ENCODE assay signal across 9 cellular contexts in genomic region chr18:57437782-57438668, GRCh38. TPM values are rescaled to one million over a fixed set of nuclear protein-coding genes. Genes with fewer than 3 reads are reported as not detected.
DNase-seq lines count a peak whose midpoint lies in the region; ATAC-seq, FAIRE-seq and TF ChIP-seq lines count a peak whose summit lies in the region.
"Had no signal": no experiment of that assay in that cellular context is flagged by ENCODE, and none has a peak within 500 bp of the region (broad histone marks: within the 10 kb centered on the region; RNA-seq: fewer than 3 reads in every experiment).

No MANE protein-coding gene starts in this region.

- H3K9me3 Mint-ChIP-seq in H9 (peaks cover 4 to 12% of the 10 kb centered on the region in 2 experiments; a peak in 3 of 5 replicates), WTC11 (no peaks in the 10 kb centered on the region)

- H3K4me1 ChIP-seq in H9 (ENCODE audit: insufficient read depth, low read length) (no peaks in the 10 kb centered on the region), neuron (ENCODE audit: insufficient read depth, low read length) (peaks cover 47% of the 10 kb centered on the region)

- TF ChIP-seq CTCF in D721Med (IDR thresholded peaks at IDR 0.05; ENCODE audit: insufficient read depth, missing control alignments) (peak; percentile 70), H9 (conservative IDR thresholded peaks at IDR 0.05) (peak; percentile 83), WTC11 (IDR thresholded peaks at IDR 0.05) (peak; percentile 63)

- no peak overlapping the region for H4K5ac ChIP-seq in H9 (ENCODE audit: insufficient read length, low read depth, low read length)

- H3K27ac Mint-ChIP-seq in H9 = no peak overlapping the region
- H3K27ac Mint-ChIP-seq in WTC11 = no peak overlapping the region

- H2AK5ac ChIP-seq in H9 (ENCODE audit: insufficient read length, low read length) = no peak overlapping the region

- H3K27me3 ChIP-seq in H9 (ENCODE audit: insufficient read depth, low read length) (peaks cover 85% of the 10 kb centered on the region), neuron (ENCODE audit: insufficient read depth, low read length) (peaks cover 38% of the 10 kb centered on the region)

- no peak overlapping the region for H2BK15ac ChIP-seq in H9 (ENCODE audit: low read depth, low read length)

- H4K91ac ChIP-seq in H9 (ENCODE audit: insufficient read length, low read depth, low read length) = no peak overlapping the region

- H2BK12ac ChIP-seq in H9 (ENCODE audit: insufficient read length, low read depth, low read length) = no peak overlapping the region

- peak overlapping the region; percentile 67 to 82 for H3K4me3 Mint-ChIP-seq in H9
- H3K4me3 Mint-ChIP-seq in WTC11 = peak overlapping the region; percentile 83

- peak; percentile 73 for FAIRE-seq in D721Med (lab: Jason Lieb, UNC)
- FAIRE-seq in urothelium cell line (lab: Jason Lieb, UNC) = no peak
- FAIRE-seq: TTC549 had no signal

- ATAC-seq in WTC11 = peak; percentile 54
- peak; percentile 35 for ATAC-seq in esophagus mucosa

- no peak overlapping the region for H3K23ac ChIP-seq in H9 (ENCODE audit: insufficient read length, low read depth, low read length)

- H4K8ac ChIP-seq in H9 (replicated peaks; ENCODE audit: insufficient read length, low read depth, low read length) = no peak overlapping the region

- H3K18ac ChIP-seq in H9 (ENCODE audit: insufficient read length, low read depth, low read length) = no peak overlapping the region

- no peaks in the 10 kb centered on the region for H4K20me1 ChIP-seq in H9 (ENCODE audit: control insufficient read depth, insufficient read depth, insufficient read length)

- no peaks in the 10 kb centered on the region for H3K79me2 ChIP-seq in H9 (ENCODE audit: insufficient read depth, low read length)

- peaks cover 97% of the 10 kb centered on the region for H3K27me3 Mint-ChIP-seq in H9 (ENCODE audit: low read depth)
- peaks cover 99% of the 10 kb centered on the region for H3K27me3 Mint-ChIP-seq in WTC11 (ENCODE audit: low read depth)

- DNase-seq in D721Med (ENCODE audit: insufficient read length, low spot score) = peak; percentile 100
- peak; percentile 92 for DNase-seq in H9
- peak; percentile 20 for DNase-seq in NCI-H2081 treated with DMSO at 0.1 percent for 48 hours (lab: John Stamatoyannopoulos, UW)
- DNase-seq in WTC11 (ENCODE audit: low spot score) = peak; percentile 92
- peak; percentile 71 for DNase-seq in urothelium cell line (ENCODE audit: low spot score)
- no peak for DNase-seq in GF-D8 (lab: John Stamatoyannopoulos, UW)

- H3K36me3 ChIP-seq in neuron (ENCODE audit: insufficient read depth, low read length) = no peaks in the 10 kb centered on the region

- H3K4ac ChIP-seq in H9 (ENCODE audit: low read depth, low read length) = no peak overlapping the region

- no peak overlapping the region for H3K56ac ChIP-seq in H9 (ENCODE audit: insufficient read length, low read depth, low read length)

- H3K27ac ChIP-seq in H9 (ENCODE audit: insufficient read length, low read depth, low read length) = no peak overlapping the region

- H3K23me2 ChIP-seq in H9 (ENCODE audit: insufficient read length, low read depth, low read length, poor library complexity, severe bottlenecking) = peaks cover 27% of the 10 kb centered on the region

- no peak overlapping the region for H2BK5ac ChIP-seq in H9 (ENCODE audit: insufficient read length, low read length)

- H3T11ph ChIP-seq in H9 (ENCODE audit: low read length) = no peak overlapping the region

- H3K9me3 ChIP-seq in H9 (ENCODE audit: control insufficient read depth, low read depth, low read length) (no peaks in the 10 kb centered on the region), neuron (ENCODE audit: low read length) (peaks cover 15% of the 10 kb centered on the region)

- no peak overlapping the region for H3K9ac ChIP-seq in H9 (ENCODE audit: extremely low read depth, insufficient read length, low read length)

- no peak overlapping the region for H2AFZ ChIP-seq in H9 (ENCODE audit: low read length)
- peak overlapping the region; percentile 63 for H2AFZ ChIP-seq in neuron (ENCODE audit: low read depth, low read length)

- no peak overlapping the region for H2BK20ac ChIP-seq in H9 (ENCODE audit: low read depth, low read length, poor library complexity, severe bottlenecking)

- H3K4me3 ChIP-seq in neuron (ENCODE audit: low read length) = peak overlapping the region; percentile 73

- no CpG with 5 or more reads among the region's 71 CpGs for WGBS in H9 (ENCODE audit: extremely low coverage, insufficient read length, low lambda C conversion rate)

- H3K4me1 Mint-ChIP-seq in H9 (peaks cover 64 to 66% of the 10 kb centered on the region in 2 experiments), WTC11 (peaks cover 64% of the 10 kb centered on the region)

- no peak overlapping the region for H3K14ac ChIP-seq in H9 (ENCODE audit: insufficient read depth, low read length)

- H2BK120ac ChIP-seq in H9 (ENCODE audit: low read depth, low read length, poor library complexity, severe bottlenecking) = no peak overlapping the region

- H3K4me2 ChIP-seq in H9 (ENCODE audit: insufficient read depth, insufficient read length, low read length) = peak overlapping the region; percentile 70

- CTCF ChIA-PET in WTC11 (lab: Charles Lee) = interaction anchor here (0.5 to 4.8 kb wide), 14 partner anchors 8 to 564 kb away, joined by 3 to 35 read pairs (median 5); partner anchors contain the start of gene ST8SIA3

- H3K36me3 Mint-ChIP-seq in H9 (ENCODE audit: insufficient read depth in 1 of 3, low read depth in 3 of 3) (no peaks in the 10 kb centered on the region), WTC11 (no peaks in the 10 kb centered on the region)

- POLR2A ChIA-PET in WTC11 (lab: Charles Lee) = interaction anchor here (0.6 kb wide), 1 partner anchor 669 kb away, joined by 3 read pairs; no protein-coding TSS in a partner anchor

- H3K79me1 ChIP-seq in H9 (ENCODE audit: insufficient read depth, low read depth, low read length, poor library complexity, severe bottlenecking) = no peaks in the 10 kb centered on the region

TF ChIP-seq in WTC11, 78 proteins besides CTCF, POLR2A, EP300 and RAD21:
- TF ChIP-seq RELA (CRISPR knock-in tag; IDR thresholded peaks at IDR 0.05; ENCODE audit: borderline replicate concordance) (no peak), HMGXB4 (CRISPR knock-in tag; IDR thresholded peaks at IDR 0.05) (0 out of 2 replicates have a peak, but pooled peaks have one; percentile 33), ETV6 (CRISPR knock-in tag; IDR thresholded peaks at IDR 0.05) (peak; percentile 22; the same call in 1 of the 2 replicates), TEAD4 (CRISPR knock-in tag; IDR thresholded peaks at IDR 0.05) (0 out of 2 replicates have a peak, but pooled peaks have one; percentile 33), E2F5 (CRISPR knock-in tag; IDR thresholded peaks at IDR 0.05) (0 out of 2 replicates have a peak, but pooled peaks have one; percentile 14), FOXJ3 (CRISPR knock-in tag; IDR thresholded peaks at IDR 0.05; ENCODE audit: borderline replicate concordance) (no peak), ZNF423 (CRISPR knock-in tag; IDR thresholded peaks at IDR 0.05) (0 out of 2 replicates have a peak, but pooled peaks have one; percentile 6)

RNA-seq across cellular contexts. Expression of gene ONECUT2, which starts 2.9 kb away (rescaled TPM):
- 0.48 and 0.72 TPM in 2 replicates for total RNA-seq in H9 (2021)
- total RNA-seq in WTC11 (2021) = 0.87 to 1.9 TPM (median 1.6 TPM) in 3 replicates
- under 0.01 TPM for total RNA-seq in esophagus mucosa
